In genomic region chr1:909861-910310, GRCh38 we compare ENCODE assay signal across 20 cellular contexts. TPM values are rescaled to one million over a fixed set of nuclear protein-coding genes. Genes with fewer than 3 reads are reported as not detected.
DNase-seq lines count a peak whose midpoint lies in the region; ATAC-seq and TF ChIP-seq lines count a peak whose summit lies in the region.
"Had no signal": no experiment of that assay in that cellular context is flagged by ENCODE, and none has a peak within 500 bp of the region (broad histone marks: within the 10 kb centered on the region; RNA-seq: fewer than 3 reads in every experiment).

No MANE protein-coding gene starts in this region.

- no peaks in the 10 kb centered on the region for H3K9me3 ChIP-seq in RWPE2 (ENCODE audit: severe bottlenecking)
- no peaks in the 10 kb centered on the region for H3K9me3 ChIP-seq in suprapubic skin
- no peaks in the 10 kb centered on the region for H3K9me3 ChIP-seq in gastrocnemius medialis
- H3K9me3 ChIP-seq in WERI-Rb-1 (ENCODE audit: severe bottlenecking): no peaks in the 10 kb centered on the region
- H3K9me3 ChIP-seq: tibial nerve had no signal

- H3K4me1 ChIP-seq in RWPE2 (ENCODE audit: insufficient read depth, poor library complexity, severe bottlenecking) (peaks cover 4% of the 10 kb centered on the region), suprapubic skin (peaks cover 38% of the 10 kb centered on the region), gastrocnemius medialis (peaks cover 0 to 3% of the 10 kb centered on the region in 2 donors)

- no peak for ATAC-seq in activated CD8-positive, alpha-beta memory T cell treated with anti-CD3 and anti-CD28 coated beads, Interleukin-2, amount 10 ng/mL, durations not matched to agents 7 days and 5 days
- no peak for ATAC-seq in RWPE2 (ENCODE audit: low read depth)
- ATAC-seq in left ventricle myocardium superior: no peak
- ATAC-seq in gastrocnemius medialis: no peak
- no peak for ATAC-seq in GM19463 (IDR thresholded peaks at IDR 0.05; ENCODE audit: unreplicated experiment)

- TF ChIP-seq CTCF in RWPE2 (IDR thresholded peaks at IDR 0.05; ENCODE audit: poor library complexity, severe bottlenecking) (no peak), suprapubic skin (IDR thresholded peaks at IDR 0.05) (no peak), gastrocnemius medialis (IDR thresholded peaks at IDR 0.05 in 4 of 5, conservative IDR thresholded peaks at IDR 0.05 in 1 of 5) (no peak), WERI-Rb-1 (IDR thresholded peaks at IDR 0.05; ENCODE audit: low read depth, low read length) (no peak)

- TF ChIP-seq EP300 in suprapubic skin (IDR thresholded peaks at IDR 0.05): no peak

- H3K9me3 Mint-ChIP-seq in activated CD8-positive, alpha-beta memory T cell treated with anti-CD3 and anti-CD28 coated beads, Interleukin-2, amount 10 ng/mL, durations not matched to agents 7 days and 5 days (ENCODE audit: low read depth): no peaks in the 10 kb centered on the region

- TF ChIP-seq POLR2A in suprapubic skin (IDR thresholded peaks at IDR 0.05): no peak
- TF ChIP-seq POLR2A in gastrocnemius medialis (IDR thresholded peaks at IDR 0.05): no peak

- CTCF ChIA-PET in activated CD8-positive, alpha-beta memory T cell treated with anti-CD3 and anti-CD28 coated beads, Interleukin-2, amount 10 ng/mL, durations not matched to agents 7 days and 5 days (lab: Charles Lee): no interaction called here

- H3K27me3 Mint-ChIP-seq in activated CD8-positive, alpha-beta memory T cell treated with anti-CD3 and anti-CD28 coated beads, Interleukin-2, amount 10 ng/mL, durations not matched to agents 7 days and 5 days: peaks cover 67% of the 10 kb centered on the region

- H3K36me3 Mint-ChIP-seq in activated CD8-positive, alpha-beta memory T cell treated with anti-CD3 and anti-CD28 coated beads, Interleukin-2, amount 10 ng/mL, durations not matched to agents 7 days and 5 days: no peaks in the 10 kb centered on the region
- H3K36me3 Mint-ChIP-seq: activated naive CD4-positive, alpha-beta T cell treated with anti-CD3 and anti-CD28 coated beads, Interleukin-2, amount 10 ng/mL, durations not matched to agents 7 days and 5 days had no signal

- in situ Hi-C loops in gastrocnemius medialis (cut with MboI; ENCODE audit: low sequenced_read_pairs in 4 of 4): no loop called here

- H3K27ac ChIP-seq in RWPE2 (ENCODE audit: poor library complexity, severe bottlenecking) (no peak overlapping the region), suprapubic skin (no peak overlapping the region), gastrocnemius medialis (no peak overlapping the region), WERI-Rb-1 (no peak overlapping the region)
- H3K27ac ChIP-seq: RWPE1 had no signal

- H3K27me3 ChIP-seq in RWPE2 (ENCODE audit: insufficient read depth, poor library complexity, severe bottlenecking): peaks cover 12% of the 10 kb centered on the region
- H3K27me3 ChIP-seq in suprapubic skin: peaks cover 51% of the 10 kb centered on the region
- H3K27me3 ChIP-seq in gastrocnemius medialis: peaks cover 26 to 40% (median 36%) of the 10 kb centered on the region in 3 donors
- no peaks in the 10 kb centered on the region for H3K27me3 ChIP-seq in WERI-Rb-1 (ENCODE audit: insufficient read depth, low read depth, severe bottlenecking)

- peaks cover 17% of the 10 kb centered on the region for H3K4me1 Mint-ChIP-seq in activated CD8-positive, alpha-beta memory T cell treated with anti-CD3 and anti-CD28 coated beads, Interleukin-2, amount 10 ng/mL, durations not matched to agents 7 days and 5 days

- WGBS in suprapubic skin: no CpG with 5 or more reads among the region's 53 CpGs

- no peak overlapping the region for H3K27ac Mint-ChIP-seq in activated CD8-positive, alpha-beta memory T cell treated with anti-CD3 and anti-CD28 coated beads, Interleukin-2, amount 10 ng/mL, durations not matched to agents 7 days and 5 days
- H3K27ac Mint-ChIP-seq: activated naive CD4-positive, alpha-beta T cell treated with anti-CD3 and anti-CD28 coated beads, Interleukin-2, amount 10 ng/mL, durations not matched to agents 7 days and 5 days; nephron progenitor cell had no signal

- H3K4me3 Mint-ChIP-seq in activated CD8-positive, alpha-beta memory T cell treated with anti-CD3 and anti-CD28 coated beads, Interleukin-2, amount 10 ng/mL, durations not matched to agents 7 days and 5 days: no peak overlapping the region
- H3K4me3 Mint-ChIP-seq: activated naive CD4-positive, alpha-beta T cell treated with anti-CD3 and anti-CD28 coated beads, Interleukin-2, amount 10 ng/mL, durations not matched to agents 7 days and 5 days had no signal

- H3K36me3 ChIP-seq in RWPE2 (ENCODE audit: low read depth): no peaks in the 10 kb centered on the region
- no peaks in the 10 kb centered on the region for H3K36me3 ChIP-seq in suprapubic skin
- no peaks in the 10 kb centered on the region for H3K36me3 ChIP-seq in gastrocnemius medialis
- H3K36me3 ChIP-seq in WERI-Rb-1: peaks cover 14% of the 10 kb centered on the region
- H3K36me3 ChIP-seq: tibial nerve had no signal

- H3K4me3 ChIP-seq in RWPE2 (ENCODE audit: severe bottlenecking) (no peak overlapping the region), suprapubic skin (no peak overlapping the region), gastrocnemius medialis (no peak overlapping the region), WERI-Rb-1 (ENCODE audit: low read depth, low read length) (no peak overlapping the region)

- intact Hi-C loops in left ventricle myocardium superior (cut with micrococcal nuclease): no loop called here
- intact Hi-C loops in gastrocnemius medialis (cut with DNase I; ENCODE audit: low total_unique reads): loop anchor here (5.0 kb wide), 1 partner anchor 52 kb away; the partner anchor contains the start of gene KLHL17

- peak; percentile 36 for DNase-seq in activated CD8-positive, alpha-beta memory T cell treated with anti-CD3 and anti-CD28 coated beads, Interleukin-2, amount 50 U/mL, for 48 hours
- DNase-seq in activated CD8-positive, alpha-beta memory T cell treated with anti-CD3 and anti-CD28 coated beads, Interleukin-2, amount 10 ng/mL, durations not matched to agents 7 days and 5 days: no peak
- DNase-seq in RWPE2 (ENCODE audit: low spot score) (peak; percentile 42), left ventricle myocardium superior (peak; percentile 28), suprapubic skin (ENCODE audit: low spot score in 2 of 2) (peak; percentile 56 to 65), gastrocnemius medialis (no peak), WERI-Rb-1 (no peak)
- DNase-seq: activated CD8-positive, alpha-beta memory T cell treated with anti-CD3 and anti-CD28 coated beads, Interleukin-2, amount 50 U/mL, for 4 hours; activated naive CD4-positive, alpha-beta T cell treated with anti-CD3 and anti-CD28 coated beads, Interleukin-2, amount 10 ng/mL, durations not matched to agents 7 days and 5 days; effector CD8-positive, alpha-beta T cell; KBM-7; mammary epithelial cell; NCI-H1092; nephron progenitor cell; stimulated activated CD4-positive, alpha-beta T cell treated with anti-CD3 and anti-CD28 coated beads, Interleukin-2, amount 100 ng/mL, for 48 hours; stimulated activated CD8-positive, alpha-beta memory T cell treated with anti-CD3 and anti-CD28 coated beads, Interleukin-4, amount 100 ng/mL, for 48 hours had no signal

RNA-seq across cellular contexts. Expression of gene SAMD11, which starts 13.8 kb away (rescaled TPM):
- under 1 TPM in 1 of 2 experiments, not detected in 1; 0.61 TPM for total RNA-seq in activated CD8-positive, alpha-beta memory T cell treated with anti-CD3 and anti-CD28 coated beads, Interleukin-2, amount 10 ng/mL, durations not matched to agents 7 days and 5 days
- total RNA-seq in left ventricle myocardium superior: 2.1 TPM
- total RNA-seq in suprapubic skin: 1 to 10 TPM in 2 of 4 donors, under 1 TPM in 1, not detected in 1; 0.85 to 2.0 (median 1.5) TPM
- total RNA-seq in gastrocnemius medialis: under 1 TPM in 2 of 4 donors, not detected in 2; 0.17 to 0.38 TPM
- total RNA-seq: mammary epithelial cell; T-helper 1 cell treated with Interleukin-12 subunit alpha and Interleukin-12 subunit beta and Interleukin-4 antibody, amounts not matched to agents 30 ng/mL and 1 ng/mL, for 36 hours had no signal

RNA-seq across cellular contexts. Expression of gene NOC2L, which starts 49.2 kb away (rescaled TPM):
- 100 to 1,000 TPM in 1 of 2 experiments, 10 to 100 TPM in 1; 68.9 to 103 TPM for total RNA-seq in activated CD8-positive, alpha-beta memory T cell treated with anti-CD3 and anti-CD28 coated beads, Interleukin-2, amount 10 ng/mL, durations not matched to agents 7 days and 5 days
- total RNA-seq in left ventricle myocardium superior (46.8 TPM), suprapubic skin (10 to 100 TPM; 45.6 to 61.9 (median 56.3) TPM), gastrocnemius medialis (100 to 1,000 TPM in 1 of 4 donors, 10 to 100 TPM in 3; 47.4 to 115 (median 74.2) TPM)

RNA-seq across cellular contexts. Expression of gene KLHL17, which starts 50.5 kb away (rescaled TPM):
- 10 to 100 TPM; 30.7 to 32.4 TPM for total RNA-seq in activated CD8-positive, alpha-beta memory T cell treated with anti-CD3 and anti-CD28 coated beads, Interleukin-2, amount 10 ng/mL, durations not matched to agents 7 days and 5 days
- 6.6 TPM for total RNA-seq in left ventricle myocardium superior
- total RNA-seq in suprapubic skin: 10 to 100 TPM in 3 of 4 donors, 1 to 10 TPM in 1; 9.7 to 38.3 (median 17.0) TPM
- total RNA-seq in gastrocnemius medialis: 1 to 10 TPM; 1.3 to 5.7 (median 2.3) TPM

RNA-seq across cellular contexts. Expression of gene PLEKHN1, which starts 56.4 kb away (rescaled TPM):
- total RNA-seq in activated CD8-positive, alpha-beta memory T cell treated with anti-CD3 and anti-CD28 coated beads, Interleukin-2, amount 10 ng/mL, durations not matched to agents 7 days and 5 days: 1 to 10 TPM; 3.3 to 3.9 TPM
- not detected for total RNA-seq in left ventricle myocardium superior
- total RNA-seq in suprapubic skin: 10 to 100 TPM; 36.1 to 69.0 (median 48.4) TPM
- total RNA-seq in gastrocnemius medialis: under 1 TPM in 1 of 4 donors, not detected in 3; 0.23 TPM

Comparison
In these comparisons a context has a peak if more than half of its experiments do, and no peak if none do; other contexts are left out.
1. DNase-seq: peak in activated CD8-positive, alpha-beta memory T cell treated with anti-CD3 and anti-CD28 coated beads, Interleukin-2, amount 50 U/mL, for 48 hours (single experiment), RWPE2 (single experiment), left ventricle myocardium superior (single experiment) and suprapubic skin (2 of 2); none in activated CD8-positive, alpha-beta memory T cell treated with anti-CD3 and anti-CD28 coated beads, Interleukin-2, amount 10 ng/mL, durations not matched to agents 7 days and 5 days (single experiment), gastrocnemius medialis (0 of 2) and WERI-Rb-1 (single experiment).